ENCODE assay signal across 22 cellular contexts in the genomic region with DNA sequence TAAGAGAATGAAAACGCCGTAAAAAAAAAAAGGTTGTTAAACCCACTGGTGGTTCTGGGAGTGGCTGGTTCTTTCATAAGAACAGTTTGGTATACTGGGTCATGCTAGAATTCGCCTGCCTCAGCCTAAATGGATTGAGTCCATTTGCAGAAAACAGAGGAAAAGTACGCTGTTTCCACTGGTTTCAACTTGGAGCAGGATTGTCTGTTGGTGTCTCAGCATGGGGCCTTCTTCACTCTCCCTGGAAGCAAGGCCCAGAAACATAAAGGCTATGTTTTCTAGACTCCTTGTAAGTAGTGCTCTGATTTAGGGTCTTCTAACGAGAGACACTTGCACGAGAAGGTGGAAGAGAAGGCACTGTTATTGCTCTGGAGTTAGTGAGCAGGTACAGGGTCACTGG.
DNase-seq lines count a peak whose midpoint lies in the region; ATAC-seq and TF ChIP-seq lines count a peak whose summit lies in the region.
"Had no signal": no experiment of that assay in that cellular context is flagged by ENCODE, and none has a peak within 500 bp of the region (broad histone marks: within the 10 kb centered on the region; RNA-seq: fewer than 3 reads in every experiment).

No MANE protein-coding gene starts in this region.

- H3K36me3 Mint-ChIP-seq in stimulated activated naive CD8-positive, alpha-beta T cell treated with anti-CD3 and anti-CD28 coated beads, Interleukin-15, Interleukin-2, amounts not matched to agents 100 ng/mL and 50 ng/mL, for 24 hours (ENCODE audit: low read depth), result no peaks in the 10 kb centered on the region
- H3K36me3 Mint-ChIP-seq: CD14-positive monocyte, mesothelial cell of epicardium, natural killer cell, WTC11 had no signal

- intact Hi-C loops in stomach (cut with DNase I; ENCODE audit: low total_unique reads), result no loop called here

- H3K4me1 Mint-ChIP-seq in stimulated activated naive CD8-positive, alpha-beta T cell treated with anti-CD3 and anti-CD28 coated beads, Interleukin-15, Interleukin-2, amounts not matched to agents 100 ng/mL and 50 ng/mL, for 24 hours (ENCODE audit: low read depth), result peaks cover 91% of the 10 kb centered on the region
- H3K4me1 Mint-ChIP-seq: CD14-positive monocyte, natural killer cell had no signal

- H3K27ac ChIP-seq in SJSA1 (peak overlapping the region; percentile 25; the same call in 1 of the 2 replicates), fibroblast of lung (ENCODE audit: insufficient read depth, low read length) (peak overlapping the region; percentile 11), stomach (peak overlapping the region in 3 of 5 donors; percentile 57 to 80 (median 75)), Karpas-422 (ENCODE audit: low read length) (no peak overlapping the region)
- H3K27ac ChIP-seq: ovary, right atrium auricular region, thyroid gland had no signal

- no peaks in the 10 kb centered on the region for H3K36me3 ChIP-seq in SJSA1
- H3K36me3 ChIP-seq in fibroblast of lung (ENCODE audit: control insufficient read depth, insufficient read depth, low read length), result no peaks in the 10 kb centered on the region
- H3K36me3 ChIP-seq in stomach, result no peaks in the 10 kb centered on the region
- H3K36me3 ChIP-seq in Karpas-422 (ENCODE audit: insufficient read depth, low read length), result no peaks in the 10 kb centered on the region
- H3K36me3 ChIP-seq: ovary, right atrium auricular region, thyroid gland had no signal

- DNase-seq in stimulated activated naive CD8-positive, alpha-beta T cell treated with anti-CD3 and anti-CD28 coated beads, Interleukin-15, Interleukin-2, amounts not matched to agents 100 U/mL and 50 U/mL, for 24 hours, result no peak
- DNase-seq in SJSA1 (ENCODE audit: low read depth in 1 of 2, low spot score in 2 of 2) (no peak), fibroblast of lung (ENCODE audit: low read depth in 2 of 2) (peak in 1 of 2 donors; percentile 50), stomach (no peak), foreskin fibroblast (no peak), Karpas-422 (no peak), NCI-H526 (lab: John Stamatoyannopoulos, UW) (no peak)
- DNase-seq: activated gamma-delta T cell treated with Interleukin-2 at 50 U/mL for 16 hours; aorta; central memory CD4-positive, alpha-beta T cell; natural killer cell; NCI-H2227 treated with DMSO at 0.1 percent for 48 hours; NCI-H748 treated with DMSO at 0.1 percent for 48 hours; ovary; stimulated activated naive CD4-positive, alpha-beta T cell had no signal

- peak overlapping the region; percentile 11 for H3K4me2 ChIP-seq in fibroblast of lung (ENCODE audit: extremely low read depth, insufficient read depth, low read length)
- H3K4me2 ChIP-seq in Karpas-422 (ENCODE audit: low read depth, low read length, poor library complexity, severe bottlenecking), result no peak overlapping the region

- H2AFZ ChIP-seq in fibroblast of lung (ENCODE audit: low read length) (no peak overlapping the region), Karpas-422 (ENCODE audit: low read length) (no peak overlapping the region)

- TF ChIP-seq CTCF in fibroblast of lung (conservative IDR thresholded peaks at IDR 0.05 in 1 of 2, IDR thresholded peaks at IDR 0.05 in 1 of 2; ENCODE audit: low read depth in 1 of 2, low read length in 2 of 2) (no peak), stomach (IDR thresholded peaks at IDR 0.05) (no peak), foreskin fibroblast (IDR thresholded peaks at IDR 0.05; ENCODE audit: low read depth, low read length) (no peak)

- H3K9me2 ChIP-seq in Karpas-422 (replicated peaks; ENCODE audit: insufficient read depth, low read length), result no peaks in the 10 kb centered on the region

- no peak for ATAC-seq in stimulated activated naive CD8-positive, alpha-beta T cell treated with anti-CD3 and anti-CD28 coated beads, Interleukin-15, Interleukin-2, amounts not matched to agents 100 U/mL and 50 U/mL, for 24 hours
- ATAC-seq: left lobe of liver, natural killer cell, WTC11 had no signal

- H3K27me3 Mint-ChIP-seq in stimulated activated naive CD8-positive, alpha-beta T cell treated with anti-CD3 and anti-CD28 coated beads, Interleukin-15, Interleukin-2, amounts not matched to agents 100 ng/mL and 50 ng/mL, for 24 hours, result peaks cover 2% of the 10 kb centered on the region

- H3K27me3 ChIP-seq in SJSA1 (replicated peaks) (no peaks in the 10 kb centered on the region), fibroblast of lung (ENCODE audit: control insufficient read depth, insufficient read depth, low read length) (no peaks in the 10 kb centered on the region), stomach (no peaks in the 10 kb centered on the region), Karpas-422 (ENCODE audit: low read length) (no peaks in the 10 kb centered on the region; the same call in 1 of the 2 replicates)
- H3K27me3 ChIP-seq: ovary, right atrium auricular region, thyroid gland had no signal

- TF ChIP-seq EP300 in stomach (IDR thresholded peaks at IDR 0.05), result no peak

- no peak for TF ChIP-seq POLR2A in stomach (IDR thresholded peaks at IDR 0.05)

- 85 to 92% (median 90%) methylated on average over 6 of the region's 6 CpGs for WGBS in stomach, 5 donors

- no peak overlapping the region for H3K4me3 ChIP-seq in SJSA1
- H3K4me3 ChIP-seq in fibroblast of lung (replicated peaks in 1 of 4; ENCODE audit: control extremely low read depth in 1 of 4, insufficient read depth in 1 of 4, low read depth in 3 of 4, low read length in 4 of 4), result no peak overlapping the region
- H3K4me3 ChIP-seq in stomach, result no peak overlapping the region
- no peak overlapping the region for H3K4me3 ChIP-seq in foreskin fibroblast (ENCODE audit: low read depth in 1 of 2, low read length in 2 of 2)
- H3K4me3 ChIP-seq in Karpas-422 (ENCODE audit: low read length), result no peak overlapping the region
- H3K4me3 ChIP-seq: ovary, right atrium auricular region, thyroid gland had no signal

- H3K9me3 Mint-ChIP-seq in stimulated activated naive CD8-positive, alpha-beta T cell treated with anti-CD3 and anti-CD28 coated beads, Interleukin-15, Interleukin-2, amounts not matched to agents 100 ng/mL and 50 ng/mL, for 24 hours, result no peaks in the 10 kb centered on the region
- H3K9me3 Mint-ChIP-seq: CD14-positive monocyte, mesothelial cell of epicardium, natural killer cell, WTC11 had no signal

- peak overlapping the region; percentile 93 for H3K27ac Mint-ChIP-seq in stimulated activated naive CD8-positive, alpha-beta T cell treated with anti-CD3 and anti-CD28 coated beads, Interleukin-15, Interleukin-2, amounts not matched to agents 100 ng/mL and 50 ng/mL, for 24 hours
- H3K27ac Mint-ChIP-seq: CD14-positive monocyte, mesothelial cell of epicardium, natural killer cell, WTC11 had no signal

- H3K79me2 ChIP-seq in fibroblast of lung (ENCODE audit: control insufficient read depth, insufficient read depth, low read length) (no peaks in the 10 kb centered on the region), Karpas-422 (ENCODE audit: low read length) (no peaks in the 10 kb centered on the region)

- H3K4me3 Mint-ChIP-seq in stimulated activated naive CD8-positive, alpha-beta T cell treated with anti-CD3 and anti-CD28 coated beads, Interleukin-15, Interleukin-2, amounts not matched to agents 100 ng/mL and 50 ng/mL, for 24 hours, result peak overlapping the region; percentile 49
- H3K4me3 Mint-ChIP-seq: CD14-positive monocyte, mesothelial cell of epicardium, natural killer cell, WTC11 had no signal

- H3K9me3 ChIP-seq in SJSA1 (replicated peaks) (no peaks in the 10 kb centered on the region), fibroblast of lung (ENCODE audit: control insufficient read depth, insufficient read depth, low read depth, low read length) (no peaks in the 10 kb centered on the region), stomach (no peaks in the 10 kb centered on the region), Karpas-422 (ENCODE audit: low read length) (no peaks in the 10 kb centered on the region)
- H3K9me3 ChIP-seq: ovary, right atrium auricular region, thyroid gland had no signal

- H3K4me1 ChIP-seq in SJSA1 (replicated peaks) (peaks cover 61% of the 10 kb centered on the region), fibroblast of lung (ENCODE audit: control insufficient read depth, extremely low read depth, insufficient read depth, low read length) (peaks cover 29% of the 10 kb centered on the region), stomach (peaks cover 0 to 40% (median 4%) of the 10 kb centered on the region in 4 donors), Karpas-422 (ENCODE audit: low read length) (no peaks in the 10 kb centered on the region)
- H3K4me1 ChIP-seq: right atrium auricular region had no signal

- no peaks in the 10 kb centered on the region for H4K20me1 ChIP-seq in fibroblast of lung (ENCODE audit: control insufficient read depth, extremely low read depth, insufficient read depth, low read length)
- no peaks in the 10 kb centered on the region for H4K20me1 ChIP-seq in Karpas-422 (ENCODE audit: insufficient read depth, low read depth, low read length)

- H3K9ac ChIP-seq in fibroblast of lung (ENCODE audit: insufficient read depth, low read length), result no peak overlapping the region
- no peak overlapping the region for H3K9ac ChIP-seq in Karpas-422 (ENCODE audit: low read length)
